16 cellular contexts compared by ENCODE assay signal in the genomic region with DNA sequence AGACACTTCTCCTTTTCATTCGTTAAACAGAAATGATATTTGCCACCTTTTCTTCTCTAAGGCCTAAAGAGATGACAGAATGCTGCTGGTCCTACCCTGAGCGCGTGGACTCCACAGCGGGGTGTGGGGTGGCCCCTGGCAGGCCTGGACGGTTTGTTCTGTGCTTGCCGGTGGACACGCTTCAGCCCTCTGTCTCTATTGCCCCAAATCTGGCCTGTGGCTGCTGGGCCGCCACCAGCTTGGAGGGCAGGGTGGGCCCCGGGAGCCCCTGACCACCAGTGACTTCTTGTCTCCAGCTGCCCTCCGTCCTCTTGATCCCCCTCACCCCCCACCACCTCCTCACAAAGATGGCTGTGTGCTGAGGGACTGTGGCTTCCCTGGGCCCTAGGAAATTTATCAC. TPM values are rescaled to one million over a fixed set of nuclear protein-coding genes. Genes with fewer than 3 reads are reported as not detected.
DNase-seq lines count a peak whose midpoint lies in the region; ATAC-seq and TF ChIP-seq lines count a peak whose summit lies in the region.
"Had no signal": no experiment of that assay in that cellular context is flagged by ENCODE, and none has a peak within 500 bp of the region (broad histone marks: within the 10 kb centered on the region; RNA-seq: fewer than 3 reads in every experiment).

No MANE protein-coding gene starts in this region.

- H3K9me3 ChIP-seq in left ventricle myocardium inferior (replicated peaks): no peaks in the 10 kb centered on the region
- no peaks in the 10 kb centered on the region for H3K9me3 ChIP-seq in hepatocyte (ENCODE audit: low read depth)
- H3K9me3 ChIP-seq in sigmoid colon: no peaks in the 10 kb centered on the region
- no peaks in the 10 kb centered on the region for H3K9me3 ChIP-seq in MM.1S (replicated peaks; ENCODE audit: insufficient read depth, low read length)
- H3K9me3 ChIP-seq: heart right ventricle had no signal

- H3K9me2 ChIP-seq in hepatocyte (replicated peaks; ENCODE audit: insufficient read depth): no peaks in the 10 kb centered on the region
- H3K9me2 ChIP-seq in MM.1S (replicated peaks; ENCODE audit: insufficient read depth, low read length): no peaks in the 10 kb centered on the region

- no peak for TF ChIP-seq CTCF in left ventricle myocardium inferior (IDR thresholded peaks at IDR 0.05; ENCODE audit: borderline replicate concordance)
- no peak for TF ChIP-seq CTCF in hepatocyte (IDR thresholded peaks at IDR 0.05; ENCODE audit: poor library complexity)
- TF ChIP-seq CTCF in sigmoid colon (IDR thresholded peaks at IDR 0.05): no peak
- TF ChIP-seq CTCF in MM.1S (IDR thresholded peaks at IDR 0.05; ENCODE audit: low read length): no peak

- H3K79me2 ChIP-seq in hepatocyte (peaks cover 99% of the 10 kb centered on the region), MM.1S (ENCODE audit: low read length) (no peaks in the 10 kb centered on the region)

- H3K27me3 ChIP-seq in left ventricle myocardium inferior (ENCODE audit: low read depth) (no peaks in the 10 kb centered on the region), hepatocyte (no peaks in the 10 kb centered on the region), sigmoid colon (no peaks in the 10 kb centered on the region), MM.1S (replicated peaks; ENCODE audit: insufficient read depth, low read length) (peaks cover 10% of the 10 kb centered on the region; the same call in 1 of the 2 replicates)

- no peak for TF ChIP-seq EP300 in sigmoid colon (IDR thresholded peaks at IDR 0.05)

- H3F3A ChIP-seq in MM.1S (ENCODE audit: insufficient read depth, low read length): 0 out of 2 replicates have a peak, but pooled peaks cover 5% of the 10 kb centered on the region

- no peak for ATAC-seq in Right ventricle myocardium superior (ENCODE audit: poor library complexity)
- ATAC-seq: left cardiac atrium had no signal

- WGBS in hepatocyte (ENCODE audit: low lambda C conversion rate, missing lambda C conversion rate): 88% methylated on average over 10 of the region's 10 CpGs
- WGBS in sigmoid colon, 2 donors: 82 to 85% methylated on average over 10 of the region's 10 CpGs

- peak overlapping the region; percentile 20 for H3K4me2 ChIP-seq in hepatocyte
- H3K4me2 ChIP-seq in MM.1S (ENCODE audit: low read depth, low read length): no peak overlapping the region

- intact Hi-C loops in left ventricle myocardium inferior (cut with micrococcal nuclease): loop anchor here (5.0 kb wide), 1 partner anchor 32 kb away; no protein-coding TSS in a partner anchor
- intact Hi-C loops in Right ventricle myocardium superior (cut with DNase I): loop anchor here (10.0 kb wide), 1 partner anchor 365 kb away; no protein-coding TSS in a partner anchor
- intact Hi-C loops in sigmoid colon (cut with DNase I): no loop called here

- no peak overlapping the region for H2AFZ ChIP-seq in hepatocyte
- H2AFZ ChIP-seq in MM.1S (ENCODE audit: low read length): no peak overlapping the region

- H3K4me1 ChIP-seq in left ventricle myocardium inferior (peaks cover 100% of the 10 kb centered on the region), hepatocyte (ENCODE audit: insufficient read depth) (peaks cover 42% of the 10 kb centered on the region), sigmoid colon (peaks cover 0 to 94% (median 93%) of the 10 kb centered on the region in 4 donors), MM.1S (ENCODE audit: low read length) (peaks cover 11% of the 10 kb centered on the region)

- peaks cover 16% of the 10 kb centered on the region for H4K20me1 ChIP-seq in hepatocyte (ENCODE audit: insufficient read depth, poor library complexity, severe bottlenecking)
- no peaks in the 10 kb centered on the region for H4K20me1 ChIP-seq in MM.1S (ENCODE audit: insufficient read depth, low read length)

- H3K36me3 ChIP-seq in left ventricle myocardium inferior (peaks cover 13% of the 10 kb centered on the region), hepatocyte (replicated peaks; ENCODE audit: insufficient read depth, low read depth) (no peaks in the 10 kb centered on the region), sigmoid colon (peaks cover 0 to 6% (median 0%) of the 10 kb centered on the region in 4 donors), MM.1S (replicated peaks; ENCODE audit: insufficient read depth, low read length) (no peaks in the 10 kb centered on the region)

- H3K27ac ChIP-seq in left ventricle myocardium inferior (replicated peaks): peak overlapping the region; percentile 51
- no peak overlapping the region for H3K27ac ChIP-seq in hepatocyte
- H3K27ac ChIP-seq in sigmoid colon: peak overlapping the region; percentile 29 to 92 (median 60)
- no peak overlapping the region for H3K27ac ChIP-seq in MM.1S (ENCODE audit: low read length)

- no peak for TF ChIP-seq POLR2A in sigmoid colon (IDR thresholded peaks at IDR 0.05)

- H3K4me3 ChIP-seq in left ventricle myocardium inferior (no peak overlapping the region), hepatocyte (no peak overlapping the region), sigmoid colon (no peak overlapping the region), MM.1S (ENCODE audit: low read length) (no peak overlapping the region)
- H3K4me3 ChIP-seq: heart right ventricle, smooth muscle cell had no signal

- DNase-seq in left ventricle myocardium inferior (no peak), Right ventricle myocardium superior (no peak), hepatocyte (ENCODE audit: low spot score) (no peak), sigmoid colon (no peak), MM.1S (no peak), HUDEP-2 (lab: John Stamatoyannopoulos, UW; ENCODE audit: unreplicated experiment in 76 of 76) (no peak)
- no peak for DNase-seq in activated CD4-positive, alpha-beta T cell treated with anti-CD3 and anti-CD28 coated beads for 4 hours
- no peak for DNase-seq in stimulated activated CD4-positive, alpha-beta T cell treated with anti-CD3 and anti-CD28 coated beads, Interleukin-4, amount 100 ng/mL, for 1 hour
- DNase-seq: activated CD4-positive, CD25-positive, alpha-beta regulatory T cell; activated CD8-positive, alpha-beta memory T cell treated with anti-CD3 and anti-CD28 coated beads, Interleukin-2, amount 50 U/mL, for 4 hours; central memory CD4-positive, alpha-beta T cell; heart right ventricle; left cardiac atrium; NCI-H187 treated with DMSO at 0.1 percent for 48 hours had no signal

- no peak overlapping the region for H3K9ac ChIP-seq in MM.1S (ENCODE audit: low read length)

RNA-seq across cellular contexts. Expression of a gene that starts 5.7 kb away (rescaled TPM):
- total RNA-seq in left ventricle myocardium inferior: 18.0 TPM
- 15.4 TPM for total RNA-seq in Right ventricle myocardium superior
- 13.0 and 14.1 TPM in 2 replicates for total RNA-seq in hepatocyte
- polyA plus RNA-seq in hepatocyte: 6.1 and 6.8 TPM in 2 replicates
- 10 to 100 TPM; 12.8 to 25.5 (median 16.5) TPM for total RNA-seq in sigmoid colon
- polyA plus RNA-seq in sigmoid colon: 1 to 10 TPM in 1 of 3 donors, under 1 TPM in 2; 0.23 to 3.6 (median 0.60) TPM
- total RNA-seq: T-helper 1 cell treated with Interleukin-12 subunit alpha and Interleukin-12 subunit beta and Interleukin-4 antibody, amounts not matched to agents 30 ng/mL and 1 ng/mL, for 36 hours had no signal

Comparison
In these comparisons a context has a peak if more than half of its experiments do, and no peak if none do; other contexts are left out.
1. H3K27ac ChIP-seq: peak in left ventricle myocardium inferior (single experiment) and sigmoid colon (4 of 4); none in hepatocyte (single experiment) and MM.1S (single experiment).